Comparison of ENCODE assay signal across 2 cellular contexts in genomic region chr7:83633516-83633915, GRCh38.
TF ChIP-seq lines count a peak whose summit lies in the region.

No MANE protein-coding gene starts in this region.

TF ChIP-seq in GM23338, 12 proteins besides CTCF, POLR2A, EP300 and RAD21 (continued from another document):
- TF ChIP-seq ETS1 (IDR thresholded peaks at IDR 0.05) (no peak), REST (IDR thresholded peaks at IDR 0.05; ENCODE audit: unreplicated experiment) (no peak), EZH2 (IDR thresholded peaks at IDR 0.05; ENCODE audit: low read depth, unreplicated experiment) (no peak), ZNF114 (CRISPR knock-in tag; IDR thresholded peaks at IDR 0.05) (no peak), NANOG (IDR thresholded peaks at IDR 0.05; ENCODE audit: borderline replicate concordance) (no peak), CREB1 (CRISPR knock-in tag; IDR thresholded peaks at IDR 0.05; ENCODE audit: low read depth) (no peak), ZNF331 (CRISPR knock-in tag; IDR thresholded peaks at IDR 0.05; ENCODE audit: low read depth) (no peak), EZH2phosphoT487 (IDR thresholded peaks at IDR 0.05; ENCODE audit: unreplicated experiment) (no peak), JUNB (IDR thresholded peaks at IDR 0.05; ENCODE audit: unreplicated experiment) (no peak)

TF ChIP-seq in H1, 55 proteins besides CTCF, POLR2A, EP300 and RAD21 (continued from another document):
- TF ChIP-seq E2F6 (IDR thresholded peaks at IDR 0.05) = no peak
- TF ChIP-seq SIN3A (conservative IDR thresholded peaks at IDR 0.05 in 1 of 2, IDR thresholded peaks at IDR 0.05 in 1 of 2; ENCODE audit: low read depth in 1 of 2, low read length in 2 of 2) = no peak
- TF ChIP-seq TAF7 (optimal IDR thresholded peaks at IDR 0.05; ENCODE audit: borderline replicate concordance, low read depth, low read length) = no peak
- no peak for TF ChIP-seq HDAC2 (IDR thresholded peaks at IDR 0.05; ENCODE audit: borderline replicate concordance in 1 of 2, low read depth in 2 of 2, low read length in 2 of 2)
- TF ChIP-seq SIX5 (IDR thresholded peaks at IDR 0.05; ENCODE audit: low read depth, low read length) = no peak
- no peak for TF ChIP-seq YY1 (IDR thresholded peaks at IDR 0.05; ENCODE audit: low read depth, low read length)
- no peak for TF ChIP-seq RFX5 (IDR thresholded peaks at IDR 0.05; ENCODE audit: borderline replicate concordance, low read depth, low read length)
- TF ChIP-seq MAFK (IDR thresholded peaks at IDR 0.05; ENCODE audit: low read depth, low read length) = no peak
- TF ChIP-seq MAX (IDR thresholded peaks at IDR 0.05) = no peak
- no peak for TF ChIP-seq SP2 (IDR thresholded peaks at IDR 0.05; ENCODE audit: low read length)
- TF ChIP-seq RXRA (IDR thresholded peaks at IDR 0.05; ENCODE audit: insufficient read depth, low read depth, low read length) = no peak
